Comparison of ENCODE assay signal across 8 cellular contexts in genomic region chr16:89489731-89490385, GRCh38. TPM values are rescaled to one million over a fixed set of nuclear protein-coding genes. Genes with fewer than 3 reads are reported as not detected.
DNase-seq lines count a peak whose midpoint lies in the region; ATAC-seq, FAIRE-seq and TF ChIP-seq lines count a peak whose summit lies in the region.

No MANE protein-coding gene starts in this region.

- no peak for DNase-seq in CD4-positive, alpha-beta T cell
- no peak for DNase-seq in NB4 (ENCODE audit: low read depth)
- no peak for DNase-seq in H1 (ENCODE audit: low read depth in 1 of 2, low spot score in 2 of 2)
- DNase-seq in neural progenitor cell (ENCODE audit: low spot score), result no peak
- DNase-seq in stimulated activated CD8-positive, alpha-beta memory T cell treated with anti-CD3 and anti-CD28 coated beads, Interleukin-4, amount 100 ng/mL, for 48 hours, result no peak
- no peak for DNase-seq in posterior vena cava (ENCODE audit: low spot score)
- no peak for DNase-seq in LoVo (ENCODE audit: low spot score)
- DNase-seq in NCI-H1105 (lab: John Stamatoyannopoulos, UW), result no peak

- H2BK15ac ChIP-seq in H1 (ENCODE audit: low read length), result no peak overlapping the region

- H4K5ac ChIP-seq in H1 (ENCODE audit: insufficient read length, low read depth, low read length), result no peak overlapping the region

- H3K4me1 ChIP-seq in H1 (replicated peaks in 1 of 4; ENCODE audit: control insufficient read depth in 3 of 4, insufficient read depth in 4 of 4, low read length in 3 of 4) (peaks cover 8 to 23% (median 12%) of the 10 kb centered on the region in 4 experiments), neural progenitor cell (peaks cover 37% of the 10 kb centered on the region)

- H4K91ac ChIP-seq in H1 (replicated peaks; ENCODE audit: insufficient read length, low read length), result no peak overlapping the region

- no peak for TF ChIP-seq CTCF in CD4-positive, alpha-beta T cell (IDR thresholded peaks at IDR 0.05)
- TF ChIP-seq CTCF in NB4 (IDR thresholded peaks at IDR 0.05; ENCODE audit: low read depth, low read length) (no peak), H1 (IDR thresholded peaks at IDR 0.05; ENCODE audit: control extremely low read depth in 1 of 3, insufficient read depth in 1 of 3, low read depth in 1 of 3, low read length in 3 of 3) (no peak), neural progenitor cell (IDR thresholded peaks at IDR 0.05) (no peak)

- no peak overlapping the region for H3K56ac ChIP-seq in H1 (replicated peaks; ENCODE audit: insufficient read length, low read depth, low read length)

- peak overlapping the region; percentile 76 for H4K8ac ChIP-seq in H1 (ENCODE audit: extremely low read depth, insufficient read depth, low read length)

- H3K4me3 Mint-ChIP-seq in CD4-positive, alpha-beta T cell, result peak overlapping the region; percentile 98
- H3K4me3 Mint-ChIP-seq in neural progenitor cell, result peak overlapping the region; percentile 99

- H2BK20ac ChIP-seq in H1 (ENCODE audit: low read length), result no peak overlapping the region

- no peak overlapping the region for H2BK12ac ChIP-seq in H1 (ENCODE audit: low read depth, low read length)

- peaks cover 3% of the 10 kb centered on the region for H3K79me1 ChIP-seq in H1 (ENCODE audit: low read depth, low read length)

- no peak overlapping the region for H3K23ac ChIP-seq in H1 (ENCODE audit: insufficient read length)

- no peak overlapping the region for H2AK5ac ChIP-seq in H1 (ENCODE audit: low read depth, low read length)

- H3K36me3 Mint-ChIP-seq in CD4-positive, alpha-beta T cell (ENCODE audit: low read depth), result peaks cover 46% of the 10 kb centered on the region
- H3K36me3 Mint-ChIP-seq in neural progenitor cell, result peaks cover 8% of the 10 kb centered on the region

- H2BK5ac ChIP-seq in H1 (ENCODE audit: low read depth, low read length), result no peak overlapping the region

- H3K27me3 ChIP-seq in CD4-positive, alpha-beta T cell (ENCODE audit: control insufficient read depth, insufficient read depth, low read length), result no peaks in the 10 kb centered on the region
- no peaks in the 10 kb centered on the region for H3K27me3 ChIP-seq in H1 (replicated peaks in 1 of 4; ENCODE audit: control insufficient read depth in 3 of 4, extremely low read depth in 1 of 4, insufficient read depth in 3 of 4, low read length in 3 of 4)
- no peaks in the 10 kb centered on the region for H3K27me3 ChIP-seq in neural progenitor cell

- H3F3A ChIP-seq in neural progenitor cell (ENCODE audit: low read depth), result peaks cover 21% of the 10 kb centered on the region

- H2BK120ac ChIP-seq in H1 (replicated peaks; ENCODE audit: low read depth, low read length), result no peak overlapping the region

- TF ChIP-seq POLR2A in NB4 (IDR thresholded peaks at IDR 0.05; ENCODE audit: extremely low read depth, insufficient read length) (no peak), H1 (IDR thresholded peaks at IDR 0.05; ENCODE audit: control extremely low read depth in 1 of 2, low read depth in 2 of 2, low read length in 2 of 2) (no peak)

- no peak overlapping the region; a peak in 1 of 4 replicates for H3K4me2 ChIP-seq in H1 (ENCODE audit: insufficient read depth in 1 of 2, low read depth in 2 of 2, low read length in 2 of 2)
- peak overlapping the region; percentile 84 for H3K4me2 ChIP-seq in neural progenitor cell

- H3K9me3 ChIP-seq in CD4-positive, alpha-beta T cell (ENCODE audit: control insufficient read depth, low read length), result no peaks in the 10 kb centered on the region
- H3K9me3 ChIP-seq in H1 (ENCODE audit: insufficient read depth in 2 of 2, low read depth in 1 of 2, low read length in 1 of 2) (no peaks in the 10 kb centered on the region), neural progenitor cell (ENCODE audit: low read depth) (no peaks in the 10 kb centered on the region)

- no CpG with 5 or more reads among the region's 94 CpGs for WGBS in H1 (ENCODE audit: extremely low coverage in 1 of 2, insufficient coverage in 1 of 2, insufficient read length in 1 of 2, insufficient replicate concordance in 2 of 2, low coverage in 1 of 2, low lambda C conversion rate in 2 of 2, missing lambda C conversion rate in 1 of 2), 2 experiments

- peak overlapping the region; percentile 97 for H3K27ac Mint-ChIP-seq in CD4-positive, alpha-beta T cell
- H3K27ac Mint-ChIP-seq in neural progenitor cell, result no peak overlapping the region

- H3K23me2 ChIP-seq in H1 (ENCODE audit: low read depth, low read length), result peaks cover 10% of the 10 kb centered on the region

- H3K36me3 ChIP-seq in H1 (ENCODE audit: control insufficient read depth in 2 of 4, insufficient read depth in 4 of 4, low read length in 3 of 4) (no peaks in the 10 kb centered on the region), neural progenitor cell (no peaks in the 10 kb centered on the region)

- FAIRE-seq in H1 (lab: Jason Lieb, UNC), result no peak

- no peaks in the 10 kb centered on the region for H3K27me3 Mint-ChIP-seq in CD4-positive, alpha-beta T cell
- H3K27me3 Mint-ChIP-seq in neural progenitor cell (ENCODE audit: insufficient read depth, low read depth), result peaks cover 7% of the 10 kb centered on the region

- CTCF ChIA-PET in CD4-positive, alpha-beta T cell (lab: Charles Lee), result interaction anchor here (1.0 to 1.7 kb wide), 5 partner anchors 15 to 102 kb away, joined by 3 to 9 read pairs (median 4); no protein-coding TSS in a partner anchor
- CTCF ChIA-PET in H1 (lab: Charles Lee; ENCODE audit: partially characterized antibody), result no interaction called here

- no peak for TF ChIP-seq RAD21 in H1 (IDR thresholded peaks at IDR 0.05 in 1 of 2, conservative IDR thresholded peaks at IDR 0.05 in 1 of 2; ENCODE audit: low read depth in 2 of 2, low read length in 2 of 2)

- peaks cover 38 to 58% of the 10 kb centered on the region in 2 experiments for H3K79me2 ChIP-seq in H1 (ENCODE audit: control insufficient read depth in 1 of 2, insufficient read depth in 2 of 2, low read length in 2 of 2)
- H3K79me2 ChIP-seq in neural progenitor cell (ENCODE audit: low read depth), result peaks cover 67% of the 10 kb centered on the region

- intact Hi-C loops in CD4-positive, alpha-beta T cell (cut with DNase I, micrococcal nuclease), result loop anchor here (1.0 to 5.0 kb wide), 12 partner anchors 15 to 382 kb away; partner anchors contain the start of genes RPL13 (in 2 of the 2), SPG7 (in 1 of the 2) and TCF25 (in 1 of the 2)
- intact Hi-C loops in posterior vena cava (cut with DNase I), result loop anchor here (5.0 to 10.0 kb wide), 2 partner anchors 78 to 85 kb away; no protein-coding TSS in a partner anchor

- H2AFZ ChIP-seq in H1 (ENCODE audit: low read length) (no peak overlapping the region), neural progenitor cell (replicated peaks) (no peak overlapping the region)

- POLR2A ChIA-PET in CD4-positive, alpha-beta T cell (lab: Charles Lee), result interaction anchor here (0.5 to 3.3 kb wide), 19 partner anchors 13 to 485 kb away, joined by 3 to 40 read pairs (median 4); partner anchors contain the start of gene SPG7
- POLR2A ChIA-PET in H1 (lab: Charles Lee; ENCODE audit: partially characterized antibody), result interaction anchor here (0.6 to 5.6 kb wide), 24 partner anchors 11 to 242 kb away, joined by 3 to 56 read pairs (median 4); partner anchors contain the start of gene SPG7

- H3K4me3 ChIP-seq in NB4 (ENCODE audit: low read depth, low read length) (peak overlapping the region; percentile 34), H1 (ENCODE audit: extremely low read depth in 1 of 4, insufficient read depth in 2 of 4, low read depth in 3 of 4, low read length in 4 of 4) (peak overlapping the region; percentile 39 to 91 (median 60); a peak in 7 of 8 replicates), neural progenitor cell (peak overlapping the region; percentile 64)

- ATAC-seq in CD4-positive, alpha-beta T cell (ENCODE audit: poor library complexity), result no peak

- H3K4me1 Mint-ChIP-seq in CD4-positive, alpha-beta T cell (ENCODE audit: low read depth), result peaks cover 66% of the 10 kb centered on the region
- H3K4me1 Mint-ChIP-seq in neural progenitor cell, result peaks cover 61% of the 10 kb centered on the region

- no peak overlapping the region for H3K4ac ChIP-seq in H1 (replicated peaks; ENCODE audit: insufficient read length, low read depth, low read length)

- H3K9me3 Mint-ChIP-seq in CD4-positive, alpha-beta T cell, result no peaks in the 10 kb centered on the region
- no peaks in the 10 kb centered on the region for H3K9me3 Mint-ChIP-seq in neural progenitor cell

- no peak overlapping the region for H3K18ac ChIP-seq in H1 (ENCODE audit: extremely low read depth, low read length)

- no peak for TF ChIP-seq EP300 in H1 (IDR thresholded peaks at IDR 0.05; ENCODE audit: borderline replicate concordance in 1 of 2, low read depth in 2 of 2, low read length in 2 of 2)

- H3K14ac ChIP-seq in H1 (ENCODE audit: insufficient read length), result no peak overlapping the region

- peaks cover 22% of the 10 kb centered on the region in 2 experiments for H4K20me1 ChIP-seq in H1 (replicated peaks in 1 of 2; ENCODE audit: control insufficient read depth in 1 of 2, insufficient read depth in 2 of 2, low read length in 2 of 2)
- H4K20me1 ChIP-seq in neural progenitor cell (ENCODE audit: low read depth), result peaks cover 49% of the 10 kb centered on the region

- H3K9ac ChIP-seq in H1 (replicated peaks in 1 of 4; ENCODE audit: extremely low read depth in 1 of 4, low read depth in 3 of 4, low read length in 3 of 4), result peak overlapping the region in 3 of 4 experiments; percentile 60 to 99 (median 77); a peak in 5 of 7 replicates
- H3K9ac ChIP-seq in neural progenitor cell, result peak overlapping the region; percentile 87

- H3K27ac ChIP-seq in CD4-positive, alpha-beta T cell (ENCODE audit: low read depth, low read length), result peak overlapping the region; percentile 58
- H3K27ac ChIP-seq in H1 (ENCODE audit: low read depth, low read length) (peak overlapping the region; percentile 34; the same call in 1 of the 2 replicates), neural progenitor cell (peak overlapping the region; percentile 67)

RNA-seq across cellular contexts. Expression of gene ANKRD11, which starts 0.5 kb away (rescaled TPM):
- 100 to 1,000 TPM; 200 to 211 TPM for total RNA-seq in CD4-positive, alpha-beta T cell
- 136 and 142 TPM in 2 replicates for total RNA-seq in H1 (2021; fragmentation: NEBNext Ultra II Directional; extraction: Animal tissue kit (Norgen Biotek cat#: 25700))
- 46.5 and 75.1 TPM in 2 replicates for polyA plus RNA-seq in H1 (2011; rRNA removed)
- polyA plus RNA-seq in H1 (2011; cell fraction: cytosol; rRNA removed), result 55.6 TPM
- polyA plus RNA-seq in H1 (2011; cell fraction: nucleus; rRNA removed), result 181 TPM
- 101 to 124 TPM (median 120 TPM) in 4 replicates for polyA plus RNA-seq in H1 (2012, experiment 1 of 2)
- 42.9 TPM for polyA plus RNA-seq in H1 (2012, experiment 2 of 2)
- polyA plus RNA-seq in H1 (2013, experiment 1 of 2), result 91.9 TPM
- polyA plus RNA-seq in H1 (2013, experiment 2 of 2), result 90.9 TPM
- polyA minus RNA-seq in H1 (2011; rRNA and poly(A)+ RNA removed), result 44.8 and 56.7 TPM in 2 replicates
- polyA minus RNA-seq in H1 (2011; cell fraction: cytosol; rRNA and poly(A)+ RNA removed), result 80.1 TPM
- polyA minus RNA-seq in H1 (2011; cell fraction: nucleus; rRNA and poly(A)+ RNA removed), result 118 TPM
- total RNA-seq in neural progenitor cell (ENCODE audit: low replicate concordance) (47.3 and 68.1 TPM in 2 replicates), posterior vena cava (100 to 1,000 TPM in 1 of 2 donors, 10 to 100 TPM in 1; 95.0 to 110 TPM)

RNA-seq across cellular contexts. Expression of gene SPG7, which starts 18.3 kb away (rescaled TPM):
- total RNA-seq in CD4-positive, alpha-beta T cell, result 100 to 1,000 TPM; 163 to 167 TPM
- total RNA-seq in H1 (2021; fragmentation: NEBNext Ultra II Directional; extraction: Animal tissue kit (Norgen Biotek cat#: 25700)), result 109 and 113 TPM in 2 replicates
- 72.1 and 85.5 TPM in 2 replicates for polyA plus RNA-seq in H1 (2011; rRNA removed)
- polyA plus RNA-seq in H1 (2011; cell fraction: cytosol; rRNA removed), result 75.2 TPM
- polyA plus RNA-seq in H1 (2011; cell fraction: nucleus; rRNA removed), result 194 TPM
- 71.0 to 98.8 TPM (median 96.3 TPM) in 4 replicates for polyA plus RNA-seq in H1 (2012, experiment 1 of 2)
- polyA plus RNA-seq in H1 (2012, experiment 2 of 2), result 57.0 TPM
- 63.6 TPM for polyA plus RNA-seq in H1 (2013, experiment 1 of 2)
- polyA plus RNA-seq in H1 (2013, experiment 2 of 2), result 56.2 TPM
- 64.8 and 74.8 TPM in 2 replicates for polyA minus RNA-seq in H1 (2011; rRNA and poly(A)+ RNA removed)
- 99.0 TPM for polyA minus RNA-seq in H1 (2011; cell fraction: cytosol; rRNA and poly(A)+ RNA removed)
- 105 TPM for polyA minus RNA-seq in H1 (2011; cell fraction: nucleus; rRNA and poly(A)+ RNA removed)
- 122 and 240 TPM in 2 replicates for total RNA-seq in neural progenitor cell (ENCODE audit: low replicate concordance)
- 10 to 100 TPM; 64.1 to 65.2 TPM for total RNA-seq in posterior vena cava
